8 cellular contexts compared by ENCODE assay signal in the genomic region with DNA sequence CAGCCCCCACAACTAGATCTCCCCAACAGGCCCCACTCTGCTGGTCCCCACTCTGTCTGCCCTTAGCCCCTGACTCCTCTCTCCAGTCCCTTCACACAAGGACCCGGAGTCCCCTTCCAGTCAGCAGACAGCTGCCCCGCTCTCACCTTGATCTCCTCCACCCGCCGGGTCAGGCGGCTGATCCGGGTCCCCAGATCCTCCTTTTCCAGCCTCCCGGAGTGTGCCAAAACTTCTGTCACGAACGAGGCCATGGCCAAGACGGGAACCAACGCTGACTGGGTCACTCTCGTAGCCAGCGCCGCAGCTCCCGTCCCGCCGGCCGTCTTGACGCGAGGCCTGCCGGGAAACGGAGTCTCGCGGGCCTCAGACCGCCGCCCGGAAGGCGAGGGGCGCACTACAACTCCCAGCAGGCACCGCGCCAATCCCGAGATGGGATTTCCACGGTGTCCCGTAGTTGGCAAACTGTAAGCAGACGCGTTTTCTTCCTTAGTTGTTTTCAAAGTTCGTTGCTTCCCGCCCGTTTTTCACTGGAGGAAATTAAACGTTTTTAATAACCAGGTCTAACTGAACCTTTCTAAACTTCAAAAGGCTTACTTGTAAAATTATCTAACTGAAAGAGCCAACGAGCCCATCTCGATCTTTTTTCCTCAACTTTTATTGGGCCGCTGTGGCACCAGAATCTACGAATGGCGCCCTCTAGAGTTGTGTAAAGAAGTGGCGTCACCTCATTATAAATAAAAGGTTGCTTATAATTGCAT. TPM values are rescaled to one million over a fixed set of nuclear protein-coding genes. Genes with fewer than 3 reads are reported as not detected.
DNase-seq lines count a peak whose midpoint lies in the region; ATAC-seq and TF ChIP-seq lines count a peak whose summit lies in the region.

A gene with protein sequence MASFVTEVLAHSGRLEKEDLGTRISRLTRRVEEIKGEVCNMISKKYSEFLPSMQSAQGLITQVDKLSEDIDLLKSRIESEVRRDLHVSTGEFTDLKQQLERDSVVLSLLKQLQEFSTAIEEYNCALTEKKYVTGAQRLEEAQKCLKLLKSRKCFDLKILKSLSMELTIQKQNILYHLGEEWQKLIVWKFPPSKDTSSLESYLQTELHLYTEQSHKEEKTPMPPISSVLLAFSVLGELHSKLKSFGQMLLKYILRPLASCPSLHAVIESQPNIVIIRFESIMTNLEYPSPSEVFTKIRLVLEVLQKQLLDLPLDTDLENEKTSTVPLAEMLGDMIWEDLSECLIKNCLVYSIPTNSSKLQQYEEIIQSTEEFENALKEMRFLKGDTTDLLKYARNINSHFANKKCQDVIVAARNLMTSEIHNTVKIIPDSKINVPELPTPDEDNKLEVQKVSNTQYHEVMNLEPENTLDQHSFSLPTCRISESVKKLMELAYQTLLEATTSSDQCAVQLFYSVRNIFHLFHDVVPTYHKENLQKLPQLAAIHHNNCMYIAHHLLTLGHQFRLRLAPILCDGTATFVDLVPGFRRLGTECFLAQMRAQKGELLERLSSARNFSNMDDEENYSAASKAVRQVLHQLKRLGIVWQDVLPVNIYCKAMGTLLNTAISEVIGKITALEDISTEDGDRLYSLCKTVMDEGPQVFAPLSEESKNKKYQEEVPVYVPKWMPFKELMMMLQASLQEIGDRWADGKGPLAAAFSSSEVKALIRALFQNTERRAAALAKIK (minus strand): TSS at position 277 of the 758 bp plus-strand sequence. CDS start 26 bp downstream, at position 251.

- H3K4me2 ChIP-seq in smooth muscle cell = peak within 1 kb of the TSS; percentile 86

- peaks cover 15% of the 10 kb centered on the region for H3K27me3 Mint-ChIP-seq in WTC11 (ENCODE audit: low read depth)

- H3K27ac ChIP-seq in caudate nucleus (ENCODE audit: low read depth, low read length) (peak within 1 kb of the TSS; percentile 82), smooth muscle cell (ENCODE audit: low read depth) (peak within 1 kb of the TSS; percentile 83)

- H3K9me3 ChIP-seq in smooth muscle cell (replicated peaks; ENCODE audit: low read depth) = no peaks in the 10 kb centered on the region

- no peaks in the 10 kb centered on the region for H3K36me3 ChIP-seq in smooth muscle cell (ENCODE audit: low read depth)

- H3K9me3 Mint-ChIP-seq in WTC11 = no peaks in the 10 kb centered on the region

- in situ Hi-C loops in GM18951 (cut with MboI; ENCODE audit: low sequenced_read_pairs, unreplicated experiment) = no loop called here

- no peaks in the 10 kb centered on the region for H3K27me3 ChIP-seq in smooth muscle cell (ENCODE audit: low read depth)

- CTCF ChIA-PET in WTC11 (lab: Charles Lee) = interaction anchor here (0.6 to 2.2 kb wide), 27 partner anchors 9 to 477 kb away, joined by 3 to 11 read pairs (median 4); a partner anchor contains a TSS

- H3K4me3 Mint-ChIP-seq in WTC11 = peak within 1 kb of the TSS; percentile 100

- H3K36me3 Mint-ChIP-seq in WTC11 = peaks cover 9% of the 10 kb centered on the region; the same call in 1 of the 2 replicates

- peak; percentile 82 for TF ChIP-seq POLR2A in GM18951 (IDR thresholded peaks at IDR 0.05; ENCODE audit: extremely low read depth, insufficient read depth, insufficient read length)

- H3F3A ChIP-seq in smooth muscle cell (ENCODE audit: low read depth) = no peaks in the 10 kb centered on the region

- peak within 1 kb of the TSS; percentile 93 for H2AFZ ChIP-seq in smooth muscle cell (ENCODE audit: low read depth)

- DNase-seq in AG09319 (ENCODE audit: extremely low read depth, low read depth) (peak; percentile 93), NCI-H226 (peak; percentile 93), WTC11 (ENCODE audit: low spot score) (peak; percentile 95), caudate nucleus (lab: John Stamatoyannopoulos, UW) (peak; percentile 48 to 96 (median 92)), iPS-NIHi7 (ENCODE audit: extremely low spot score) (peak; percentile 95), smooth muscle cell (lab: John Stamatoyannopoulos, UW; ENCODE audit: unreplicated experiment) (peak; percentile 83)

- peaks cover 5% of the 10 kb centered on the region for H4K20me1 ChIP-seq in smooth muscle cell (ENCODE audit: low read depth)

- peak within 1 kb of the TSS; percentile 93 for H3K27ac Mint-ChIP-seq in WTC11

- WGBS in smooth muscle cell (ENCODE audit: low lambda C conversion rate) = under 1% methylated on average over 46 of the region's 46 CpGs

- ATAC-seq in HG03196 (IDR thresholded peaks at IDR 0.05; ENCODE audit: unreplicated experiment) (peak; percentile 97), WTC11 (peak; percentile 99)

- H3K4me3 ChIP-seq in smooth muscle cell = peak within 1 kb of the TSS; percentile 85

- TF ChIP-seq CTCF in AG09319 (IDR thresholded peaks at IDR 0.05; ENCODE audit: low read depth, low read length) (peak; percentile 76), WTC11 (IDR thresholded peaks at IDR 0.05) (peak; percentile 53), smooth muscle cell (IDR thresholded peaks at IDR 0.05; ENCODE audit: borderline replicate concordance, insufficient read depth, poor library complexity, severe bottlenecking) (peak; percentile 97)

- POLR2A ChIA-PET in WTC11 (lab: Charles Lee) = no interaction called here

- peak within 1 kb of the TSS; percentile 90 for H3K9ac ChIP-seq in smooth muscle cell (ENCODE audit: low read depth)

- peaks cover 9% of the 10 kb centered on the region for H3K4me1 ChIP-seq in smooth muscle cell (ENCODE audit: low read depth)

- H3K4me1 Mint-ChIP-seq in WTC11 = peaks cover 10% of the 10 kb centered on the region

- H3K79me2 ChIP-seq in smooth muscle cell (ENCODE audit: low read depth) = peaks cover 26% of the 10 kb centered on the region

TF ChIP-seq in WTC11, 78 proteins besides CTCF, POLR2A, EP300 and RAD21 (continues in another document):
- TF ChIP-seq OVOL2 (CRISPR knock-in tag; IDR thresholded peaks at IDR 0.05; ENCODE audit: borderline replicate concordance) (no peak), FOXK1 (CRISPR knock-in tag; IDR thresholded peaks at IDR 0.05) (peak; percentile 85), TP53 (CRISPR knock-in tag; IDR thresholded peaks at IDR 0.05) (0 out of 2 replicates have a peak, but pooled peaks have one; percentile 50), ZNF671 (CRISPR knock-in tag; IDR thresholded peaks at IDR 0.05) (no peak), RORB (CRISPR knock-in tag; IDR thresholded peaks at IDR 0.05) (no peak)
- TF ChIP-seq, protein P1, sequence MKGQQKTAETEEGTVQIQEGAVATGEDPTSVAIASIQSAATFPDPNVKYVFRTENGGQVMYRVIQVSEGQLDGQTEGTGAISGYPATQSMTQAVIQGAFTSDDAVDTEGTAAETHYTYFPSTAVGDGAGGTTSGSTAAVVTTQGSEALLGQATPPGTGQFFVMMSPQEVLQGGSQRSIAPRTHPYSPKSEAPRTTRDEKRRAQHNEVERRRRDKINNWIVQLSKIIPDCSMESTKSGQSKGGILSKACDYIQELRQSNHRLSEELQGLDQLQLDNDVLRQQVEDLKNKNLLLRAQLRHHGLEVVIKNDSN (CRISPR knock-in tag; IDR thresholded peaks at IDR 0.05) = no peak
- TF ChIP-seq, protein P2, sequence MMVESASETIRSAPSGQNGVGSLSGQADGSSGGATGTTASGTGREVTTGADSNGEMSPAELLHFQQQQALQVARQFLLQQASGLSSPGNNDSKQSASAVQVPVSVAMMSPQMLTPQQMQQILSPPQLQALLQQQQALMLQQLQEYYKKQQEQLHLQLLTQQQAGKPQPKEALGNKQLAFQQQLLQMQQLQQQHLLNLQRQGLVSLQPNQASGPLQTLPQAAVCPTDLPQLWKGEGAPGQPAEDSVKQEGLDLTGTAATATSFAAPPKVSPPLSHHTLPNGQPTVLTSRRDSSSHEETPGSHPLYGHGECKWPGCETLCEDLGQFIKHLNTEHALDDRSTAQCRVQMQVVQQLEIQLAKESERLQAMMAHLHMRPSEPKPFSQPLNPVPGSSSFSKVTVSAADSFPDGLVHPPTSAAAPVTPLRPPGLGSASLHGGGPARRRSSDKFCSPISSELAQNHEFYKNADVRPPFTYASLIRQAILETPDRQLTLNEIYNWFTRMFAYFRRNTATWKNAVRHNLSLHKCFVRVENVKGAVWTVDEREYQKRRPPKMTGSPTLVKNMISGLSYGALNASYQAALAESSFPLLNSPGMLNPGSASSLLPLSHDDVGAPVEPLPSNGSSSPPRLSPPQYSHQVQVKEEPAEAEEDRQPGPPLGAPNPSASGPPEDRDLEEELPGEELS (CRISPR knock-in tag; IDR thresholded peaks at IDR 0.05) = peak; percentile 46; the same call in 1 of the 2 replicates
- TF ChIP-seq, protein P3, sequence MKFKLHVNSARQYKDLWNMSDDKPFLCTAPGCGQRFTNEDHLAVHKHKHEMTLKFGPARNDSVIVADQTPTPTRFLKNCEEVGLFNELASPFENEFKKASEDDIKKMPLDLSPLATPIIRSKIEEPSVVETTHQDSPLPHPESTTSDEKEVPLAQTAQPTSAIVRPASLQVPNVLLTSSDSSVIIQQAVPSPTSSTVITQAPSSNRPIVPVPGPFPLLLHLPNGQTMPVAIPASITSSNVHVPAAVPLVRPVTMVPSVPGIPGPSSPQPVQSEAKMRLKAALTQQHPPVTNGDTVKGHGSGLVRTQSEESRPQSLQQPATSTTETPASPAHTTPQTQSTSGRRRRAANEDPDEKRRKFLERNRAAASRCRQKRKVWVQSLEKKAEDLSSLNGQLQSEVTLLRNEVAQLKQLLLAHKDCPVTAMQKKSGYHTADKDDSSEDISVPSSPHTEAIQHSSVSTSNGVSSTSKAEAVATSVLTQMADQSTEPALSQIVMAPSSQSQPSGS (CRISPR knock-in tag; IDR thresholded peaks at IDR 0.05; ENCODE audit: borderline replicate concordance, low read depth) = no peak
- TF ChIP-seq, protein P4, sequence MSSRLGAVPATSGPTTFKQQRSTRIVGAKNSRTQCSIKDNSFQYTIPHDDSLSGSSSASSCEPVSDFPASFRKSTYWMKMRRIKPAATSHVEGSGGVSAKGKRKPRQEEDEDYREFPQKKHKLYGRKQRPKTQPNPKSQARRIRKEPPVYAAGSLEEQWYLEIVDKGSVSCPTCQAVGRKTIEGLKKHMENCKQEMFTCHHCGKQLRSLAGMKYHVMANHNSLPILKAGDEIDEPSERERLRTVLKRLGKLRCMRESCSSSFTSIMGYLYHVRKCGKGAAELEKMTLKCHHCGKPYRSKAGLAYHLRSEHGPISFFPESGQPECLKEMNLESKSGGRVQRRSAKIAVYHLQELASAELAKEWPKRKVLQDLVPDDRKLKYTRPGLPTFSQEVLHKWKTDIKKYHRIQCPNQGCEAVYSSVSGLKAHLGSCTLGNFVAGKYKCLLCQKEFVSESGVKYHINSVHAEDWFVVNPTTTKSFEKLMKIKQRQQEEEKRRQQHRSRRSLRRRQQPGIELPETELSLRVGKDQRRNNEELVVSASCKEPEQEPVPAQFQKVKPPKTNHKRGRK (CRISPR knock-in tag; IDR thresholded peaks at IDR 0.05; ENCODE audit: borderline replicate concordance) = no peak
- TF ChIP-seq, protein P5, sequence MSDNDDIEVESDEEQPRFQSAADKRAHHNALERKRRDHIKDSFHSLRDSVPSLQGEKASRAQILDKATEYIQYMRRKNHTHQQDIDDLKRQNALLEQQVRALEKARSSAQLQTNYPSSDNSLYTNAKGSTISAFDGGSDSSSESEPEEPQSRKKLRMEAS (CRISPR knock-in tag; IDR thresholded peaks at IDR 0.05) = peak; percentile 69

RNA-seq across cellular contexts. Expression of the gene that starts here (rescaled TPM):
- 17.4 to 18.9 TPM (median 18.0 TPM) in 3 replicates for total RNA-seq in WTC11 (2021)
- total RNA-seq in smooth muscle cell = 20.7 and 23.0 TPM in 2 replicates
- 15.4 and 15.6 TPM in 2 replicates for polyA plus RNA-seq in smooth muscle cell

Comparison
In these comparisons a context has a peak if more than half of its experiments do, and no peak if none do; other contexts are left out.
1. Peak in every context shown above with its lines: DNase-seq, ATAC-seq, H3K4me3 ChIP-seq and H3K27ac ChIP-seq.